ENCODE assay signal across 9 cellular contexts in the genomic region with DNA sequence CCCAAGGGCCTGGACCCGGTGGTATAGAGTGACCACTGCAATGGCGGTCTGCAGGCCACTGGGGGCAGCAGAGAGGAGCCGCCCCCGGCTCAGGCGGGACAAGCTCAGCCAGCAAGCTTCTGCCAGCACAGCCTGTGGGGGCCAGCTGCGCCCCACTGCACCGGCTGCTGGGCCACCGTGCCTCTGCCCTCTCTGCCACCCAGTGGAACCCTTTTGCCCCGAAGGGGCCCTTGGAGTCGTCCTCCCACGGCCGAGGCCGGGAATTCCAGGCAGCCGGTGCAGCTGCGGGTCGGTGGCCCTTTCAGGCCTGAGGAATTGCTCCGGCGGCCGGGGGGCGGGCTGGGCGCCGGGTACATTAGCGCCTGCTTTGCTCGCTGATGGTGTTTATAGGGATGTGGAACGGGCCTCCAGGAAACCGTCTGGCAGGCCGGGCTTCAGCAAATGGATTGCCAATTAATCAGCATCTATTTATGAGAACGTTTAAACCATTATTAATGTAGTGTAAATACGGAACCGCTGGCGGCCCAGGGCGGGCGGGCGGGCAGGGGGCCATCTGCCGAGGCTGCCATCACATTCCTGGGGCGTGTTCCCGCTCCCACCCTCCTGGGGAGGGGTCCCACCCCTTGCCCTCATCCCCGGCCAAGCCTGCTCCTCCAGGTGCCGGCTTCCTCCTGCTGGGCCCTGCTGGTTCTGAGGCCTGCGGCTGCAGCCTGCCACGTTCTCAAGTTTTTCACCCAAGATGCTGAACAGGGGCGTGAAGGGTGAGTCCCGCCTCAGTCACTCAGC.
A peak's percentile ranks its signal among the peaks of the same experiment; 100 is the strongest.
DNase-seq lines count a peak whose midpoint lies in the region; ATAC-seq and TF ChIP-seq lines count a peak whose summit lies in the region.
"Had no signal": no experiment of that assay in that cellular context is flagged by ENCODE, and none has a peak within 500 bp of the region (broad histone marks: within the 10 kb centered on the region; RNA-seq: fewer than 3 reads in every experiment).

No MANE protein-coding gene starts in this region.

- ATAC-seq in body of pancreas, result peak; percentile 92
- ATAC-seq in HG03097 (IDR thresholded peaks at IDR 0.05; ENCODE audit: low FRiP score, unreplicated experiment), result no peak

- peak overlapping the region in 2 of 3 donors; percentile 45 to 57 for H3K9ac ChIP-seq in skeletal muscle tissue (ENCODE audit: low read depth in 1 of 3, low read length in 3 of 3)

- H3K27me3 ChIP-seq in H7 (ENCODE audit: control insufficient read depth, insufficient read depth, low read length), result peaks cover 7% of the 10 kb centered on the region
- H3K27me3 ChIP-seq in body of pancreas, result no peaks in the 10 kb centered on the region
- peaks cover 12 to 30% (median 30%) of the 10 kb centered on the region in 3 donors for H3K27me3 ChIP-seq in skeletal muscle tissue (ENCODE audit: control insufficient read depth in 3 of 3, insufficient read depth in 3 of 3, low read length in 3 of 3)

- DNase-seq in CD14-positive monocyte (ENCODE audit: low spot score) (peak; percentile 54), H7 (peak; percentile 95), RKO (ENCODE audit: low spot score) (peak; percentile 69), body of pancreas (peak; percentile 52 to 72 (median 66)), iPS-NIHi11 (ENCODE audit: low spot score) (peak; percentile 92), NCI-H2081 treated with DMSO at 0.1 percent for 48 hours (lab: John Stamatoyannopoulos, UW) (no peak)

- H3K4me3 ChIP-seq in H7 (ENCODE audit: insufficient read depth, low read depth, low read length), result peak overlapping the region; percentile 25
- no peak overlapping the region for H3K4me3 ChIP-seq in body of pancreas
- H3K4me3 ChIP-seq in skeletal muscle tissue (ENCODE audit: low read length in 3 of 3), result peak overlapping the region; percentile 60 to 71 (median 61)

- peaks cover 3% of the 10 kb centered on the region for H3K4me1 ChIP-seq in body of pancreas
- H3K4me1 ChIP-seq in skeletal muscle tissue (ENCODE audit: control insufficient read depth in 3 of 3, insufficient read depth in 3 of 3, low read length in 3 of 3), result no peaks in the 10 kb centered on the region

- H3K27me3 Mint-ChIP-seq in CD14-positive monocyte (ENCODE audit: low read depth in 3 of 3), result peaks cover 22 to 50% (median 39%) of the 10 kb centered on the region in 3 donors

- H3K27ac Mint-ChIP-seq in CD14-positive monocyte, result no peak overlapping the region
- H3K27ac Mint-ChIP-seq: IgD-negative memory B cell had no signal

- H3K9me3 Mint-ChIP-seq in CD14-positive monocyte, result peaks cover 0 to 11% (median 4%) of the 10 kb centered on the region in 7 donors

- TF ChIP-seq CTCF in CD14-positive monocyte (IDR thresholded peaks at IDR 0.05) (peak; percentile 86), body of pancreas (IDR thresholded peaks at IDR 0.05) (peak; percentile 73 to 93 (median 83))

- 14 to 74% methylated on average over 7 to 41 of the region's 43 CpGs for WGBS in body of pancreas, 2 donors

- H3K4me1 Mint-ChIP-seq in CD14-positive monocyte, result peaks cover 3% of the 10 kb centered on the region

- intact Hi-C loops in CD14-positive monocyte (cut with micrococcal nuclease) (loop anchor here (5.0 kb wide), 1 partner anchor 135 kb away; no protein-coding TSS in a partner anchor), body of pancreas (cut with DNase I) (loop anchor here (10.0 kb wide), 1 partner anchor 137 kb away; no protein-coding TSS in a partner anchor)

- no peak for TF ChIP-seq POLR2A in body of pancreas (IDR thresholded peaks at IDR 0.05)

- H3K4me3 Mint-ChIP-seq in CD14-positive monocyte, result peak overlapping the region in 1 of 2 donors; percentile 48

- H3K27ac ChIP-seq in body of pancreas (no peak overlapping the region), skeletal muscle tissue (ENCODE audit: low read depth, low read length) (no peak overlapping the region)

- no peaks in the 10 kb centered on the region for H3K36me3 Mint-ChIP-seq in CD14-positive monocyte
- H3K36me3 Mint-ChIP-seq: IgD-negative memory B cell had no signal

- no peaks in the 10 kb centered on the region for H3K36me3 ChIP-seq in H7 (replicated peaks; ENCODE audit: control insufficient read depth, insufficient read depth, low read length)
- no peaks in the 10 kb centered on the region for H3K36me3 ChIP-seq in body of pancreas (replicated peaks in 1 of 2; ENCODE audit: insufficient read depth in 1 of 2, low read depth in 2 of 2)
- H3K36me3 ChIP-seq in skeletal muscle tissue (ENCODE audit: control insufficient read depth in 3 of 3, insufficient read depth in 3 of 3, low read length in 3 of 3), result no peaks in the 10 kb centered on the region

- H3K9me3 ChIP-seq in body of pancreas (no peaks in the 10 kb centered on the region), skeletal muscle tissue (ENCODE audit: control insufficient read depth in 3 of 3, low read length in 3 of 3) (no peaks in the 10 kb centered on the region)

Comparison
In these comparisons a context has a peak if more than half of its experiments do, and no peak if none do; other contexts are left out.
1. H3K4me3 ChIP-seq: peak in H7 (single experiment) and skeletal muscle tissue (3 of 3); none in body of pancreas (0 of 2).